ENCODE assay signal across 9 cellular contexts in genomic region chr10:122054046-122055025, GRCh38.
DNase-seq lines count a peak whose midpoint lies in the region; ATAC-seq, FAIRE-seq and TF ChIP-seq lines count a peak whose summit lies in the region.
"Had no signal": no experiment of that assay in that cellular context is flagged by ENCODE, and none has a peak within 500 bp of the region (broad histone marks: within the 10 kb centered on the region; RNA-seq: fewer than 3 reads in every experiment).

No MANE protein-coding gene starts in this region.

- peak; percentile 5 to 10 for DNase-seq in activated CD4-positive, alpha-beta T cell treated with anti-CD3 and anti-CD28 coated beads, Interleukin-2, amount 50 U/mL, for 48 hours
- DNase-seq in activated CD4-positive, alpha-beta T cell treated with anti-CD3 and anti-CD28 coated beads, Interleukin-2, amount 10 ng/mL, durations not matched to agents 7 days and 5 days = no peak
- DNase-seq in WERI-Rb-1 = peak; percentile 82
- DNase-seq in iPS-NIHi7 (ENCODE audit: extremely low spot score) = peak; percentile 78
- no peak for DNase-seq in H54 (ENCODE audit: insufficient read length, low spot score)

- WGBS in urinary bladder = 51% methylated on average over 15 of the region's 15 CpGs

- CTCF ChIA-PET in activated CD4-positive, alpha-beta T cell treated with anti-CD3 and anti-CD28 coated beads, Interleukin-2, amount 10 ng/mL, durations not matched to agents 7 days and 5 days (lab: Charles Lee) = interaction anchor here (0.6 kb wide), 1 partner anchor 1107 kb away, joined by 3 read pairs; no protein-coding TSS in a partner anchor

- no peak for ATAC-seq in GM21390 (IDR thresholded peaks at IDR 0.05; ENCODE audit: unreplicated experiment)
- no peak for ATAC-seq in GM19455 (IDR thresholded peaks at IDR 0.05; ENCODE audit: unreplicated experiment)

- H3K4me3 Mint-ChIP-seq in activated CD4-positive, alpha-beta T cell treated with anti-CD3 and anti-CD28 coated beads, Interleukin-2, amount 10 ng/mL, durations not matched to agents 7 days and 5 days = no peak overlapping the region

- no peaks in the 10 kb centered on the region for H3K9me3 ChIP-seq in WERI-Rb-1 (ENCODE audit: severe bottlenecking)

- H3K27ac ChIP-seq in WERI-Rb-1 (0 out of 2 replicates have a peak overlapping the region, but pooled peaks have one; percentile 12), urinary bladder (ENCODE audit: low read depth) (peak overlapping the region; percentile 43)

- H3K36me3 ChIP-seq in WERI-Rb-1 = no peaks in the 10 kb centered on the region
- no peaks in the 10 kb centered on the region for H3K36me3 ChIP-seq in urinary bladder (ENCODE audit: insufficient read depth)

- POLR2A ChIA-PET in activated CD4-positive, alpha-beta T cell treated with anti-CD3 and anti-CD28 coated beads, Interleukin-2, amount 10 ng/mL, durations not matched to agents 7 days and 5 days (lab: Charles Lee) = no interaction called here

- FAIRE-seq in H54 (lab: Jason Lieb, UNC) = no peak
- FAIRE-seq: G401.6 had no signal

- H3K27me3 ChIP-seq in WERI-Rb-1 (ENCODE audit: insufficient read depth, low read depth, severe bottlenecking) = no peaks in the 10 kb centered on the region

- no peak for TF ChIP-seq POLR2A in H54 (IDR thresholded peaks at IDR 0.05; ENCODE audit: low read depth, low read length)

- H3K4me1 Mint-ChIP-seq in activated CD4-positive, alpha-beta T cell treated with anti-CD3 and anti-CD28 coated beads, Interleukin-2, amount 10 ng/mL, durations not matched to agents 7 days and 5 days = no peaks in the 10 kb centered on the region

- H3K9me3 Mint-ChIP-seq in activated CD4-positive, alpha-beta T cell treated with anti-CD3 and anti-CD28 coated beads, Interleukin-2, amount 10 ng/mL, durations not matched to agents 7 days and 5 days = no peaks in the 10 kb centered on the region

- TF ChIP-seq CTCF in WERI-Rb-1 (IDR thresholded peaks at IDR 0.05; ENCODE audit: low read depth, low read length) = peak; percentile 87

- H3K27ac Mint-ChIP-seq in activated CD4-positive, alpha-beta T cell treated with anti-CD3 and anti-CD28 coated beads, Interleukin-2, amount 10 ng/mL, durations not matched to agents 7 days and 5 days = no peak overlapping the region

- no peaks in the 10 kb centered on the region for H3K27me3 Mint-ChIP-seq in activated CD4-positive, alpha-beta T cell treated with anti-CD3 and anti-CD28 coated beads, Interleukin-2, amount 10 ng/mL, durations not matched to agents 7 days and 5 days

- H3K4me1 ChIP-seq in urinary bladder (ENCODE audit: insufficient read depth) = no peaks in the 10 kb centered on the region

- H3K4me3 ChIP-seq in WERI-Rb-1 (ENCODE audit: low read depth, low read length) = no peak overlapping the region
- no peak overlapping the region for H3K4me3 ChIP-seq in urinary bladder (ENCODE audit: low read depth, low read length)

- H3K36me3 Mint-ChIP-seq in activated CD4-positive, alpha-beta T cell treated with anti-CD3 and anti-CD28 coated beads, Interleukin-2, amount 10 ng/mL, durations not matched to agents 7 days and 5 days (ENCODE audit: low read depth) = no peaks in the 10 kb centered on the region

Comparison
In these comparisons a context has a peak if more than half of its experiments do, and no peak if none do; other contexts are left out.
1. DNase-seq: peak in activated CD4-positive, alpha-beta T cell treated with anti-CD3 and anti-CD28 coated beads, Interleukin-2, amount 50 U/mL, for 48 hours (2 of 2), WERI-Rb-1 (single experiment) and iPS-NIHi7 (single experiment); none in activated CD4-positive, alpha-beta T cell treated with anti-CD3 and anti-CD28 coated beads, Interleukin-2, amount 10 ng/mL, durations not matched to agents 7 days and 5 days (single experiment) and H54 (single experiment).